ENCODE assay signal across 8 cellular contexts in the genomic region with DNA sequence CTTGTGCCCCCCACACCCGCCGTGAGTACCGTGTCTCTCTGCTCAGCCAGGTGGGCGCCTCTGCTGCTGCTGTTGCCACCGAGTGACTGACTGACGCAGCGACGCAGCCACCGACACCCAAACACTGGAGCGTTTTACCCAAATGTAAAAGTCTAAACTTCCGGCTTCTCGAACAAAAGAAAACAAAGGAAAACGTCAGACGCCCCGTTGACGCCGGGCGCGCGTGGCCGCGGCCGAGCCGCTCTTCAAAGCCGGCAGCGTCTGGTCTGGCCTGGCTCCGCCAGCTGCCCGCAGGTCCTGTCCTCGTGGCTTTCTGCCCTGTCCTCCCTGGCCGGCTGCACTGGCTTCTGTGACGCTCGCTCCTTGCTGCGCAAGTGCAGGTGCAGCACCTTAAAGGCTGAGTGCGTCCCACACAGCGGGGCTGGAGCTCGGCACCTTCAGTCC. TPM values are rescaled to one million over a fixed set of nuclear protein-coding genes. Genes with fewer than 3 reads are reported as not detected.
DNase-seq lines count a peak whose midpoint lies in the region; ATAC-seq and TF ChIP-seq lines count a peak whose summit lies in the region.

No MANE protein-coding gene starts in this region.

- no peak for TF ChIP-seq POLR2A in HCT116 (IDR thresholded peaks at IDR 0.05; ENCODE audit: borderline replicate concordance, extremely low read depth, insufficient read depth, insufficient read length)

- RAD21 ChIA-PET in HCT116 (lab: Charles Lee; ENCODE audit: low non-redundant PET in 1 of 2, low total read pairs in 2 of 2, uncharacterized antibody in 2 of 2, unreplicated experiment in 2 of 2), result no interaction called here

- peak overlapping the region; percentile 84 for H2AFZ ChIP-seq in HCT116 (ENCODE audit: low read depth, low read length, poor library complexity, severe bottlenecking)

- DNase-seq in HCT116 (ENCODE audit: low read depth, low spot score) (no peak), NCI-H1092 treated with DMSO at 0.1 percent for 48 hours (lab: John Stamatoyannopoulos, UW) (peak; percentile 34), mesendoderm (peak; percentile 33), H4 (ENCODE audit: low spot score) (no peak)
- DNase-seq in activated CD4-positive, alpha-beta T cell treated with anti-CD3 and anti-CD28 coated beads, Interleukin-2, amount 10 ng/mL, durations not matched to agents 7 days and 5 days, result peak; percentile 80
- DNase-seq in stimulated activated CD8-positive, alpha-beta memory T cell treated with anti-CD3 and anti-CD28 coated beads, Interleukin-15, amount 100 ng/mL, for 24 hours (ENCODE audit: low read depth), result peak; percentile 18

- no peak overlapping the region for H2BK5ac ChIP-seq in mesendoderm (ENCODE audit: low read length)

- peaks cover 8% of the 10 kb centered on the region for H3K27me3 Mint-ChIP-seq in activated CD4-positive, alpha-beta T cell treated with anti-CD3 and anti-CD28 coated beads, Interleukin-2, amount 10 ng/mL, durations not matched to agents 7 days and 5 days

- no peak overlapping the region for H3K23ac ChIP-seq in mesendoderm (ENCODE audit: low read length)

- peak overlapping the region; percentile 80 for H3K56ac ChIP-seq in mesendoderm (ENCODE audit: low read length)

- CTCF ChIA-PET in HCT116 (lab: Charles Lee), result no interaction called here
- CTCF ChIA-PET in activated CD4-positive, alpha-beta T cell treated with anti-CD3 and anti-CD28 coated beads, Interleukin-2, amount 10 ng/mL, durations not matched to agents 7 days and 5 days (lab: Charles Lee), result interaction anchor here (0.6 kb wide), 1 partner anchor 169 kb away, joined by 3 read pairs; no protein-coding TSS in a partner anchor

- POLR2A ChIA-PET in HCT116 (lab: Charles Lee), result interaction anchor here (1.6 kb wide), 1 partner anchor 9 kb away, joined by 3 read pairs; no protein-coding TSS in a partner anchor
- POLR2A ChIA-PET in activated CD4-positive, alpha-beta T cell treated with anti-CD3 and anti-CD28 coated beads, Interleukin-2, amount 10 ng/mL, durations not matched to agents 7 days and 5 days (lab: Charles Lee), result no interaction called here

- H4K20me1 ChIP-seq in HCT116 (ENCODE audit: insufficient read depth), result no peaks in the 10 kb centered on the region

- H3K9me3 ChIP-seq in HCT116 (ENCODE audit: control insufficient read depth in 1 of 2, insufficient read depth in 1 of 2, low read depth in 1 of 2, low read length in 2 of 2), result no peaks in the 10 kb centered on the region
- no peaks in the 10 kb centered on the region for H3K9me3 ChIP-seq in ectodermal cell (ENCODE audit: control insufficient read depth, low read length)

- H3K4me1 ChIP-seq in HCT116 (ENCODE audit: control insufficient read depth in 1 of 2, insufficient read depth in 2 of 2, low read length in 2 of 2), result peaks cover 9 to 16% of the 10 kb centered on the region in 2 experiments; a peak in 3 of 4 replicates
- H3K4me1 ChIP-seq in ectodermal cell (ENCODE audit: control insufficient read depth, insufficient read depth, low read length), result peaks cover 7% of the 10 kb centered on the region
- no peaks in the 10 kb centered on the region for H3K4me1 ChIP-seq in mesendoderm (ENCODE audit: control insufficient read depth, low read depth, low read length)

- peak overlapping the region; percentile 50 for H3K9ac ChIP-seq in HCT116 (ENCODE audit: low read length)
- H3K9ac ChIP-seq in mesendoderm (ENCODE audit: low read length), result peak overlapping the region; percentile 50

- no TSS peak for BruUV-seq in HCT116 (replicated peaks; lab: Mats Ljungman, UMichigan)

- TF ChIP-seq RAD21 in HCT116 (IDR thresholded peaks at IDR 0.05; ENCODE audit: low read depth), result no peak

- no peak for TF ChIP-seq CTCF in HCT116 (IDR thresholded peaks at IDR 0.05 in 2 of 3, conservative IDR thresholded peaks at IDR 0.05 in 1 of 3; ENCODE audit: borderline replicate concordance in 1 of 3, insufficient read depth in 1 of 3, low read depth in 2 of 3, low read length in 2 of 3)

- H3K4me1 Mint-ChIP-seq in activated CD4-positive, alpha-beta T cell treated with anti-CD3 and anti-CD28 coated beads, Interleukin-2, amount 10 ng/mL, durations not matched to agents 7 days and 5 days, result peaks cover 24% of the 10 kb centered on the region

- no peak overlapping the region for H4K8ac ChIP-seq in mesendoderm (ENCODE audit: low read depth, low read length)

- H3K9me3 Mint-ChIP-seq in activated CD4-positive, alpha-beta T cell treated with anti-CD3 and anti-CD28 coated beads, Interleukin-2, amount 10 ng/mL, durations not matched to agents 7 days and 5 days, result no peaks in the 10 kb centered on the region

- no peaks in the 10 kb centered on the region for H3K79me1 ChIP-seq in mesendoderm (ENCODE audit: low read length)

- H3K4me2 ChIP-seq in HCT116 (ENCODE audit: low read length) (peak overlapping the region; percentile 98), mesendoderm (ENCODE audit: low read length) (peak overlapping the region; percentile 87)

- intact Hi-C loops in HCT116 (cut with micrococcal nuclease), result no loop called here

- no peaks in the 10 kb centered on the region for H3K9me2 ChIP-seq in HCT116 (ENCODE audit: insufficient read depth)

- H3K4me3 ChIP-seq in GM08714 (ENCODE audit: low read length) (peak overlapping the region; percentile 60; the same call in 1 of the 2 replicates), HCT116 (replicated peaks in 1 of 2; ENCODE audit: low read depth in 1 of 2, low read length in 2 of 2) (peak overlapping the region; percentile 45 to 64), ectodermal cell (ENCODE audit: insufficient read depth, low read depth, low read length) (peak overlapping the region; percentile 42), mesendoderm (ENCODE audit: low read length) (peak overlapping the region; percentile 24)

- H3K36me3 Mint-ChIP-seq in activated CD4-positive, alpha-beta T cell treated with anti-CD3 and anti-CD28 coated beads, Interleukin-2, amount 10 ng/mL, durations not matched to agents 7 days and 5 days (ENCODE audit: low read depth), result no peaks in the 10 kb centered on the region

- no peak overlapping the region for H2BK15ac ChIP-seq in mesendoderm (replicated peaks; ENCODE audit: low read depth)

- H3K36me3 ChIP-seq in HCT116 (ENCODE audit: control insufficient read depth in 1 of 2, insufficient read depth in 2 of 2, low read length in 2 of 2) (no peaks in the 10 kb centered on the region), ectodermal cell (ENCODE audit: control insufficient read depth, insufficient read depth, low read length) (no peaks in the 10 kb centered on the region), mesendoderm (ENCODE audit: control insufficient read depth, insufficient read depth, low read length) (no peaks in the 10 kb centered on the region)

- no peak overlapping the region for H3K18ac ChIP-seq in mesendoderm (ENCODE audit: low read length)

- no peak overlapping the region for H2BK120ac ChIP-seq in mesendoderm (ENCODE audit: low read depth, low read length)

- H4K5ac ChIP-seq in mesendoderm (ENCODE audit: low read length), result no peak overlapping the region

- ATAC-seq in HCT116, result peak; percentile 44

- peaks cover 21% of the 10 kb centered on the region; the same call in 1 of the 2 replicates for H3K27me3 ChIP-seq in HCT116 (ENCODE audit: insufficient read depth, low read length)
- peaks cover 75% of the 10 kb centered on the region for H3K27me3 ChIP-seq in ectodermal cell (ENCODE audit: control insufficient read depth, insufficient read depth, low read length, poor library complexity, severe bottlenecking)
- H3K27me3 ChIP-seq in mesendoderm (ENCODE audit: insufficient read depth, low read length, poor library complexity), result peaks cover 6% of the 10 kb centered on the region

- H3K27ac ChIP-seq in HCT116 (ENCODE audit: low read depth, low read length) (peak overlapping the region; percentile 40; the same call in 1 of the 2 replicates), ectodermal cell (ENCODE audit: insufficient read depth, low read depth, low read length, poor library complexity, severe bottlenecking) (no peak overlapping the region), mesendoderm (ENCODE audit: low read depth, low read length) (no peak overlapping the region)

- peak overlapping the region; percentile 100 for H3K27ac Mint-ChIP-seq in activated CD4-positive, alpha-beta T cell treated with anti-CD3 and anti-CD28 coated beads, Interleukin-2, amount 10 ng/mL, durations not matched to agents 7 days and 5 days

- peak overlapping the region; percentile 95 for H3K4me3 Mint-ChIP-seq in activated CD4-positive, alpha-beta T cell treated with anti-CD3 and anti-CD28 coated beads, Interleukin-2, amount 10 ng/mL, durations not matched to agents 7 days and 5 days

- 4 to 5% methylated on average over 36 of the region's 36 CpGs for WGBS in ectodermal cell, 2 experiments
- no CpG with 5 or more reads among the region's 36 CpGs for WGBS in mesendoderm (ENCODE audit: extremely low coverage, insufficient coverage, low lambda C conversion rate)

- no peak overlapping the region for H2AK5ac ChIP-seq in mesendoderm (ENCODE audit: low read length)

- H3K79me2 ChIP-seq in HCT116 (ENCODE audit: insufficient read depth, low read length) (no peaks in the 10 kb centered on the region), mesendoderm (ENCODE audit: control insufficient read depth, insufficient read depth, low read length) (no peaks in the 10 kb centered on the region)

- H3K4ac ChIP-seq in mesendoderm (ENCODE audit: low read depth, low read length), result no peak overlapping the region

TF ChIP-seq in HCT116, 20 proteins besides CTCF, POLR2A, EP300 and RAD21 (continues in another document):
- no peak for TF ChIP-seq TCF7L2 (IDR thresholded peaks at IDR 0.05; ENCODE audit: borderline replicate concordance, extremely low read depth, insufficient read depth, insufficient read length)
- TF ChIP-seq SIN3A (IDR thresholded peaks at IDR 0.05; ENCODE audit: low read depth), result no peak
- no peak for TF ChIP-seq EZH2 (IDR thresholded peaks at IDR 0.05)

RNA-seq across cellular contexts. Expression of a gene that starts 41.4 kb away (rescaled TPM):
- total RNA-seq in HCT116 (2021; ENCODE audit: unreplicated experiment), result 98.4 TPM
- polyA plus RNA-seq in HCT116 (2012), result 76.0 and 80.6 TPM in 2 replicates
- total RNA-seq in activated CD4-positive, alpha-beta T cell treated with anti-CD3 and anti-CD28 coated beads, Interleukin-2, amount 10 ng/mL, durations not matched to agents 7 days and 5 days, result 100 to 1,000 TPM; 122 to 123 TPM
- 101 TPM for polyA plus RNA-seq in ectodermal cell (2013, experiment 1 of 4)
- polyA plus RNA-seq in ectodermal cell (2013, experiment 2 of 4), result 106 TPM
- polyA plus RNA-seq in ectodermal cell (2013, experiment 3 of 4), result 86.4 TPM
- 84.4 TPM for polyA plus RNA-seq in ectodermal cell (2013, experiment 4 of 4)
- polyA plus RNA-seq in mesendoderm (2013, experiment 1 of 2), result 78.0 TPM
- 78.4 TPM for polyA plus RNA-seq in mesendoderm (2013, experiment 2 of 2)
- total RNA-seq in H4 (2014; rRNA removed; shearing (Covaris generic)), result 196 and 214 TPM in 2 replicates

RNA-seq across cellular contexts. Expression of a gene that starts 58.9 kb away (rescaled TPM):
- not detected for total RNA-seq in HCT116 (2021; ENCODE audit: unreplicated experiment)
- 0.04 TPM in 1 of 2 replicates, not detected in the other for polyA plus RNA-seq in HCT116 (2012)
- under 1 TPM in 1 of 2 experiments, not detected in 1; 0.08 TPM for total RNA-seq in activated CD4-positive, alpha-beta T cell treated with anti-CD3 and anti-CD28 coated beads, Interleukin-2, amount 10 ng/mL, durations not matched to agents 7 days and 5 days
- 0.26 TPM for polyA plus RNA-seq in ectodermal cell (2013, experiment 1 of 4)
- 0.21 TPM for polyA plus RNA-seq in ectodermal cell (2013, experiment 2 of 4)
- polyA plus RNA-seq in ectodermal cell (2013, experiment 3 of 4), result 0.21 TPM
- 0.20 TPM for polyA plus RNA-seq in ectodermal cell (2013, experiment 4 of 4)
- polyA plus RNA-seq in mesendoderm (2013, experiment 1 of 2), result 0.15 TPM
- polyA plus RNA-seq in mesendoderm (2013, experiment 2 of 2), result 0.11 TPM
- total RNA-seq in H4 (2014; rRNA removed; shearing (Covaris generic)), result not detected in 2 replicates

Comparison
In these comparisons a context has a peak if more than half of its experiments do, and no peak if none do; other contexts are left out.
1. DNase-seq: peak in NCI-H1092 treated with DMSO at 0.1 percent for 48 hours (single experiment), activated CD4-positive, alpha-beta T cell treated with anti-CD3 and anti-CD28 coated beads, Interleukin-2, amount 10 ng/mL, durations not matched to agents 7 days and 5 days (single experiment), mesendoderm (single experiment) and stimulated activated CD8-positive, alpha-beta memory T cell treated with anti-CD3 and anti-CD28 coated beads, Interleukin-15, amount 100 ng/mL, for 24 hours (single experiment); none in HCT116 (single experiment) and H4 (single experiment).
2. Peak in every context shown above with its lines, with median percentiles within 50 percentile points of each other: H3K4me3 ChIP-seq.